Comparison of ENCODE assay signal across 13 cellular contexts in the genomic region with DNA sequence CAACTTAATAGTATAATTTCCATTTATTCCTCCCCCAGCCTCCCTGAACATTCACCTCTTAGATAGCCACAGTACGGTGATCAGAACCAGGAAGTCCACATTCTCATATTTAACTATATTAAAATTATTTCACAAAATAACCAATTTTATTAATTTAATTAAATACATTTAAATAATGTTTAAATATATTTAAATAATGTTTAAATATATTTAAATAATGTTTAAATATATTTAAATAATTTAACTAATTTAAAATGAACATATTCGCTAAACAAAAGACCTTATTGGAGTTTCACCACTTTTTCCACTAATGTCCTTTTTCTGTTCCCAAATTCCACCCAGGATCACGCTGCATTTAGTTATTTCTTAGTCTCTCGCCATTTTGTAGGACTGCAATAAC. TPM values are rescaled to one million over a fixed set of nuclear protein-coding genes. Genes with fewer than 3 reads are reported as not detected.
"Had no signal": no experiment of that assay in that cellular context is flagged by ENCODE, and none has a peak within 500 bp of the region (broad histone marks: within the 10 kb centered on the region; RNA-seq: fewer than 3 reads in every experiment).

No MANE protein-coding gene starts in this region.

RNA-seq across cellular contexts. Expression of a gene that starts 12.5 kb away (rescaled TPM):
- total RNA-seq: activated B cell treated with CpG ODN at 0.5 μM for 24 hours; activated CD4-positive, alpha-beta memory T cell treated with anti-CD3 and anti-CD28 coated beads for 36 hours; activated CD4-positive, alpha-beta memory T cell treated with anti-CD3 and anti-CD28 coated beads, Interleukin-2, amount 10 ng/mL, durations not matched to agents 7 days and 5 days; activated CD4-positive, alpha-beta T cell treated with anti-CD3 and anti-CD28 coated beads for 36 hours; activated CD4-positive, alpha-beta T cell treated with anti-CD3 and anti-CD28 coated beads, Interleukin-2, amount 10 ng/mL, durations not matched to agents 7 days and 5 days; activated CD8-positive, alpha-beta memory T cell treated with anti-CD3 and anti-CD28 coated beads for 36 hours; activated CD8-positive, alpha-beta T cell treated with anti-CD3 and anti-CD28 coated beads for 36 hours had no signal

RNA-seq across cellular contexts. Expression of a gene that starts 27.1 kb away (rescaled TPM):
- total RNA-seq: activated B cell treated with CpG ODN at 0.5 μM for 24 hours; activated CD4-positive, alpha-beta memory T cell treated with anti-CD3 and anti-CD28 coated beads for 36 hours; activated CD4-positive, alpha-beta memory T cell treated with anti-CD3 and anti-CD28 coated beads, Interleukin-2, amount 10 ng/mL, durations not matched to agents 7 days and 5 days; activated CD4-positive, alpha-beta T cell treated with anti-CD3 and anti-CD28 coated beads for 36 hours; activated CD4-positive, alpha-beta T cell treated with anti-CD3 and anti-CD28 coated beads, Interleukin-2, amount 10 ng/mL, durations not matched to agents 24 days and 14 days; activated CD4-positive, alpha-beta T cell treated with anti-CD3 and anti-CD28 coated beads, Interleukin-2, amount 10 ng/mL, durations not matched to agents 7 days and 5 days; activated CD8-positive, alpha-beta memory T cell treated with anti-CD3 and anti-CD28 coated beads for 36 hours; activated CD8-positive, alpha-beta memory T cell treated with anti-CD3 and anti-CD28 coated beads, Interleukin-2, amount 10 ng/mL, durations not matched to agents 7 days and 5 days; activated CD8-positive, alpha-beta T cell treated with anti-CD3 and anti-CD28 coated beads for 36 hours; activated CD8-positive, alpha-beta T cell treated with anti-CD3 and anti-CD28 coated beads, Interleukin-2, amount 10 ng/mL, durations not matched to agents 7 days and 5 days; T-helper 1 cell treated with Interleukin-12 subunit alpha and Interleukin-12 subunit beta and Interleukin-4 antibody, amounts not matched to agents 30 ng/mL and 1 ng/mL, for 36 hours; T-helper 17 cell; T-helper 2 cell treated with Interferon-gamma antibody and Interleukin-4, amounts not matched to agents 100 ng/mL and 5 ng/mL, for 36 hours had no signal
